In genomic region chr5:133242221-133242835, GRCh38 we compare ENCODE assay signal across 24 cellular contexts.
A peak's percentile ranks its signal among the peaks of the same experiment; 100 is the strongest.
DNase-seq lines count a peak whose midpoint lies in the region; ATAC-seq, FAIRE-seq and TF ChIP-seq lines count a peak whose summit lies in the region.
"Had no signal": no experiment of that assay in that cellular context is flagged by ENCODE, and none has a peak within 500 bp of the region (broad histone marks: within the 10 kb centered on the region; RNA-seq: fewer than 3 reads in every experiment).

No MANE protein-coding gene starts in this region.

- peak; percentile 40 for ATAC-seq in GM18868 (IDR thresholded peaks at IDR 0.05; ENCODE audit: unreplicated experiment)
- ATAC-seq in HG03095 (IDR thresholded peaks at IDR 0.05; ENCODE audit: unreplicated experiment), result peak; percentile 45
- peak; percentile 64 for ATAC-seq in GM12878
- ATAC-seq in omental fat pad (ENCODE audit: low FRiP score), result no peak
- ATAC-seq: CD8-positive, alpha-beta T cell; T-cell had no signal

- H3K9me3 Mint-ChIP-seq in activated T-helper 1 cell treated with anti-CD3 and anti-CD28 coated beads, Interleukin-12 subunit alpha, Interleukin-12 subunit beta, Interleukin-2, Interleukin-4 antibody, amounts not matched to agents 30 ng/mL and 10 ng/mL and 1 ng/mL, durations not matched to agents 14 hours and 24 hours and 36 hours, result no peaks in the 10 kb centered on the region
- H3K9me3 Mint-ChIP-seq: activated T-helper 2 cell treated with anti-CD3 and anti-CD28 coated beads, Interferon-gamma antibody, Interleukin-2, Interleukin-4, amounts not matched to agents 10 μg/mL and 5 μg/mL and 100 μg/mL, durations not matched to agents 14 hours and 24 hours and 36 hours; CD8-positive, alpha-beta T cell; T-cell had no signal

- H3K79me2 ChIP-seq in GM12878 (ENCODE audit: control insufficient read depth, insufficient read depth, low read length), result no peaks in the 10 kb centered on the region

- whole genome bisulfite sequencing in GM12878 (ENCODE audit: insufficient coverage, insufficient replicate concordance, low lambda C conversion rate, missing lambda C conversion rate), result 0% methylated on average over 3 of the region's 4 CpGs

- H3K36me3 Mint-ChIP-seq in activated T-helper 1 cell treated with anti-CD3 and anti-CD28 coated beads, Interleukin-12 subunit alpha, Interleukin-12 subunit beta, Interleukin-2, Interleukin-4 antibody, amounts not matched to agents 30 ng/mL and 10 ng/mL and 1 ng/mL, durations not matched to agents 14 hours and 24 hours and 36 hours (ENCODE audit: low read depth), result no peaks in the 10 kb centered on the region
- H3K36me3 Mint-ChIP-seq: CD8-positive, alpha-beta T cell; T-cell had no signal

- POLR2A ChIA-PET in GM12878 (lab: Charles Lee), result interaction anchor here (1.4 kb wide), 1 partner anchor 22 kb away, joined by 3 read pairs; no protein-coding TSS in a partner anchor

- RAD21 ChIA-PET in GM12878 (lab: Charles Lee; ENCODE audit: unreplicated experiment), result interaction anchor here (0.7 to 1.9 kb wide), 2 partner anchors 26 to 80 kb away, joined by 3 to 5 read pairs; no protein-coding TSS in a partner anchor

- SMC1A ChIA-PET in GM12878 (lab: Charles Lee; ENCODE audit: uncharacterized antibody, unreplicated experiment), result interaction anchor here (0.8 to 2.2 kb wide), 4 partner anchors 11 to 138 kb away, joined by 3 to 7 read pairs (median 4); no protein-coding TSS in a partner anchor

- H3K27me3 ChIP-seq in GM12878 (replicated peaks in 1 of 2; ENCODE audit: control insufficient read depth in 2 of 2, insufficient read depth in 2 of 2, low read length in 1 of 2), result no peaks in the 10 kb centered on the region
- H3K27me3 ChIP-seq: cardiac muscle cell had no signal

- BruUV-seq in GM12878 (replicated peaks; lab: Mats Ljungman, UMichigan), result no TSS peak

- no peaks in the 10 kb centered on the region for H4K20me1 ChIP-seq in GM12878 (ENCODE audit: control insufficient read depth, insufficient read depth)

- TF ChIP-seq EP300 in GM12878 (IDR thresholded peaks at IDR 0.05; ENCODE audit: borderline replicate concordance in 1 of 2, control insufficient read depth in 1 of 2, low read depth in 2 of 2, low read length in 2 of 2), result peak in 1 of 2 experiments; percentile 69; a peak in 1 of 4 replicates

- no peak overlapping the region for H3K4me3 ChIP-seq in GM12878
- H3K4me3 ChIP-seq: cardiac muscle cell had no signal

- no peak; the same call in 1 of the 2 replicates for TF ChIP-seq POLR2A in GM12878 (IDR thresholded peaks at IDR 0.05; ENCODE audit: low read depth, low read length)

- no peak overlapping the region for H3K4me3 Mint-ChIP-seq in activated T-helper 1 cell treated with anti-CD3 and anti-CD28 coated beads, Interleukin-12 subunit alpha, Interleukin-12 subunit beta, Interleukin-2, Interleukin-4 antibody, amounts not matched to agents 30 ng/mL and 10 ng/mL and 1 ng/mL, durations not matched to agents 14 hours and 24 hours and 36 hours
- H3K4me3 Mint-ChIP-seq: CD8-positive, alpha-beta T cell; nephron progenitor cell; T-cell had no signal

- peaks cover 22% of the 10 kb centered on the region for H3K4me1 Mint-ChIP-seq in activated T-helper 1 cell treated with anti-CD3 and anti-CD28 coated beads, Interleukin-12 subunit alpha, Interleukin-12 subunit beta, Interleukin-2, Interleukin-4 antibody, amounts not matched to agents 30 ng/mL and 10 ng/mL and 1 ng/mL, durations not matched to agents 14 hours and 24 hours and 36 hours (ENCODE audit: low read depth)

- intact Hi-C loops in GM12878 (cut with micrococcal nuclease; ENCODE audit: unreplicated experiment), result no loop called here
- intact Hi-C loops in activated T-helper 1 cell treated with anti-CD3 and anti-CD28 coated beads, Interleukin-12 subunit alpha, Interleukin-12 subunit beta, Interleukin-2, Interleukin-4 antibody, amounts not matched to agents 30 ng/mL and 10 ng/mL and 1 ng/mL, durations not matched to agents 14 hours and 24 hours and 36 hours (cut with micrococcal nuclease), result loop anchor here (10.0 kb wide), 1 partner anchor 102 kb away; no protein-coding TSS in a partner anchor

- no peak overlapping the region for H3K9ac ChIP-seq in GM12878 (ENCODE audit: control insufficient read depth, insufficient read depth, low read length)

- DNase-seq in ELR (ENCODE audit: low read depth) (peak; percentile 17), GM12878 (ENCODE audit: low read depth, low spot score) (peak; percentile 55), cerebellar nuclear complex (lab: John Stamatoyannopoulos, UW) (no peak), omental fat pad (ENCODE audit: low spot score) (no peak)
- DNase-seq in stimulated activated CD4-positive, alpha-beta T cell treated with anti-CD3 and anti-CD28 coated beads, Interleukin-1b, Interleukin-23, amount 100 ng/mL, for 48 hours, result no peak
- no peak for DNase-seq in activated T-helper 1 cell treated with anti-CD3 and anti-CD28 coated beads, Interleukin-12 subunit alpha, Interleukin-12 subunit beta, Interleukin-2, Interleukin-4 antibody, amounts not matched to agents 30 ng/mL and 10 ng/mL and 1 ng/mL, durations not matched to agents 14 hours and 24 hours and 36 hours (ENCODE audit: low spot score)
- DNase-seq: activated CD4-positive, alpha-beta T cell treated with anti-CD3 and anti-CD28 coated beads for 48 hours; CD8-positive, alpha-beta T cell; DMS79; erythroblast; Karpas-422; NCI-H1105 treated with DMSO at 0.1 percent for 48 hours; NCI-H2107; NCI-H524; nephron progenitor cell; Right ventricle myocardium superior; stimulated activated CD4-positive, alpha-beta T cell treated with anti-CD3 and anti-CD28 coated beads, Interleukin-4, amount 100 ng/mL, for 24 hours; T-cell had no signal

- no peak overlapping the region for H3K27ac Mint-ChIP-seq in activated T-helper 1 cell treated with anti-CD3 and anti-CD28 coated beads, Interleukin-12 subunit alpha, Interleukin-12 subunit beta, Interleukin-2, Interleukin-4 antibody, amounts not matched to agents 30 ng/mL and 10 ng/mL and 1 ng/mL, durations not matched to agents 14 hours and 24 hours and 36 hours
- H3K27ac Mint-ChIP-seq: activated T-helper 2 cell treated with anti-CD3 and anti-CD28 coated beads, Interferon-gamma antibody, Interleukin-2, Interleukin-4, amounts not matched to agents 10 μg/mL and 5 μg/mL and 100 μg/mL, durations not matched to agents 14 hours and 24 hours and 36 hours; CD8-positive, alpha-beta T cell; nephron progenitor cell; progenitor cell of endocrine pancreas; T-cell had no signal

- no peaks in the 10 kb centered on the region for H3K36me3 ChIP-seq in GM12878 (ENCODE audit: control insufficient read depth in 2 of 2, insufficient read depth in 2 of 2, low read length in 1 of 2)
- H3K36me3 ChIP-seq: cardiac muscle cell had no signal

- peaks cover 3% of the 10 kb centered on the region for H3K27me3 Mint-ChIP-seq in activated T-helper 1 cell treated with anti-CD3 and anti-CD28 coated beads, Interleukin-12 subunit alpha, Interleukin-12 subunit beta, Interleukin-2, Interleukin-4 antibody, amounts not matched to agents 30 ng/mL and 10 ng/mL and 1 ng/mL, durations not matched to agents 14 hours and 24 hours and 36 hours (ENCODE audit: insufficient read depth)
- H3K27me3 Mint-ChIP-seq: progenitor cell of endocrine pancreas, T-cell had no signal

- H3K4me1 ChIP-seq in GM12878 (ENCODE audit: control insufficient read depth, insufficient read depth, low read length), result peaks cover 44% of the 10 kb centered on the region

- peak overlapping the region; percentile 58; the same call in 1 of the 2 replicates for H3K27ac ChIP-seq in GM12878 (ENCODE audit: control insufficient read depth, insufficient read depth)
- H3K27ac ChIP-seq: cardiac muscle cell had no signal

- in situ Hi-C loops in GM12878 (cut with MboI), result no loop called here

- no peak for TF ChIP-seq CTCF in GM12878 (IDR thresholded peaks at IDR 0.05 in 2 of 3, conservative IDR thresholded peaks at IDR 0.05 in 1 of 3; ENCODE audit: control insufficient read depth in 2 of 3, extremely low read depth in 1 of 3, insufficient read depth in 1 of 3, low read depth in 3 of 3, low read length in 3 of 3)
- TF ChIP-seq CTCF in omental fat pad (IDR thresholded peaks at IDR 0.05), result no peak

- TF ChIP-seq RAD21 in GM12878 (IDR thresholded peaks at IDR 0.05; ENCODE audit: insufficient read depth, low read depth, low read length), result no peak

- H3K9me3 ChIP-seq in GM12878 (replicated peaks; ENCODE audit: control insufficient read depth, insufficient read depth, low read length), result no peaks in the 10 kb centered on the region; the same call in 2 of the 3 replicates

- FAIRE-seq in GM12878 (lab: Jason Lieb, UNC), result no peak
- FAIRE-seq: frontal cortex had no signal

- no peak overlapping the region for H3K4me2 ChIP-seq in GM12878 (ENCODE audit: control insufficient read depth, insufficient read depth)

- H2AFZ ChIP-seq in GM12878 (ENCODE audit: control insufficient read depth, low read depth, low read length), result no peak overlapping the region; the same call in 1 of the 2 replicates

- CTCF ChIA-PET in GM12878 (lab: Yijun Ruan, JAX), result interaction anchor here (1.1 to 3.1 kb wide), 2 partner anchors 22 to 138 kb away, joined by 3 to 9 read pairs; no protein-coding TSS in a partner anchor

TF ChIP-seq in GM12878, 131 proteins besides CTCF, POLR2A, EP300 and RAD21 (continues in another document):
- TF ChIP-seq POU2F2 (IDR thresholded peaks at IDR 0.05; ENCODE audit: borderline replicate concordance, low read depth, low read length), result 0 out of 3 replicates have a peak, but pooled peaks have one; percentile 20
- TF ChIP-seq PAX5 (IDR thresholded peaks at IDR 0.05; ENCODE audit: borderline replicate concordance, low read depth, low read length), result 0 out of 2 replicates have a peak, but pooled peaks have one; percentile 7
- TF ChIP-seq EGR1 (IDR thresholded peaks at IDR 0.05; ENCODE audit: borderline replicate concordance in 1 of 2, low read depth in 2 of 2, low read length in 2 of 2), result no peak
- TF ChIP-seq ZSCAN29 (IDR thresholded peaks at IDR 0.05), result 0 out of 2 replicates have a peak, but pooled peaks have one; percentile 45
- TF ChIP-seq ETV6 (conservative IDR thresholded peaks at IDR 0.05 in 1 of 2, IDR thresholded peaks at IDR 0.05 in 1 of 2; ENCODE audit: borderline replicate concordance in 1 of 2, low read depth in 1 of 2), result peak in 1 of 2 experiments; percentile 54; a peak in 1 of 4 replicates
- TF ChIP-seq, protein P1, sequence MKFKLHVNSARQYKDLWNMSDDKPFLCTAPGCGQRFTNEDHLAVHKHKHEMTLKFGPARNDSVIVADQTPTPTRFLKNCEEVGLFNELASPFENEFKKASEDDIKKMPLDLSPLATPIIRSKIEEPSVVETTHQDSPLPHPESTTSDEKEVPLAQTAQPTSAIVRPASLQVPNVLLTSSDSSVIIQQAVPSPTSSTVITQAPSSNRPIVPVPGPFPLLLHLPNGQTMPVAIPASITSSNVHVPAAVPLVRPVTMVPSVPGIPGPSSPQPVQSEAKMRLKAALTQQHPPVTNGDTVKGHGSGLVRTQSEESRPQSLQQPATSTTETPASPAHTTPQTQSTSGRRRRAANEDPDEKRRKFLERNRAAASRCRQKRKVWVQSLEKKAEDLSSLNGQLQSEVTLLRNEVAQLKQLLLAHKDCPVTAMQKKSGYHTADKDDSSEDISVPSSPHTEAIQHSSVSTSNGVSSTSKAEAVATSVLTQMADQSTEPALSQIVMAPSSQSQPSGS (IDR thresholded peaks at IDR 0.05; ENCODE audit: low read length), result 0 out of 2 replicates have a peak, but pooled peaks have one; percentile 44
- TF ChIP-seq BCL11A (IDR thresholded peaks at IDR 0.05; ENCODE audit: low read depth, low read length), result 0 out of 2 replicates have a peak, but pooled peaks have one; percentile 31
- no peak for TF ChIP-seq CREB1 (IDR thresholded peaks at IDR 0.05; ENCODE audit: low read depth)

Comparison
In these comparisons a context has a peak if more than half of its experiments do, and no peak if none do; other contexts are left out.
1. DNase-seq: peak in ELR (single experiment) and GM12878 (single experiment); none in stimulated activated CD4-positive, alpha-beta T cell treated with anti-CD3 and anti-CD28 coated beads, Interleukin-1b, Interleukin-23, amount 100 ng/mL, for 48 hours (single experiment), cerebellar nuclear complex (0 of 2), activated T-helper 1 cell treated with anti-CD3 and anti-CD28 coated beads, Interleukin-12 subunit alpha, Interleukin-12 subunit beta, Interleukin-2, Interleukin-4 antibody, amounts not matched to agents 30 ng/mL and 10 ng/mL and 1 ng/mL, durations not matched to agents 14 hours and 24 hours and 36 hours (single experiment) and omental fat pad (single experiment).